1 cellular context compared by ENCODE assay signal in genomic region chr22:49785841-49786451, GRCh38.
TF ChIP-seq lines count a peak whose summit lies in the region.

No MANE protein-coding gene starts in this region.

TF ChIP-seq in K562, 482 proteins besides CTCF, POLR2A, EP300 and RAD21:
- TF ChIP-seq MNT (conservative IDR thresholded peaks at IDR 0.05) (peak in 1 of 2 experiments; percentile 49; a peak in 2 of 4 replicates), TCF3 (CRISPR knock-in tag; IDR thresholded peaks at IDR 0.05) (peak; percentile 73), PATZ1 (CRISPR knock-in tag; IDR thresholded peaks at IDR 0.05; ENCODE audit: borderline replicate concordance) (no peak), BHLHE40 (IDR thresholded peaks at IDR 0.05; ENCODE audit: low read length) (peak; percentile 51; the same call in 1 of the 2 replicates), ARID1B (IDR thresholded peaks at IDR 0.05) (0 out of 2 replicates have a peak, but pooled peaks have one; percentile 48), CBFA2T3 (IDR thresholded peaks at IDR 0.05) (peak; percentile 61), PREB (CRISPR knock-in tag; IDR thresholded peaks at IDR 0.05) (no peak), HNRNPLL (IDR thresholded peaks at IDR 0.05; ENCODE audit: low read depth, low read length, poor library complexity, severe bottlenecking) (peak; percentile 30), CBFA2T2 (conservative IDR thresholded peaks at IDR 0.05) (peak; percentile 22; the same call in 1 of the 2 replicates), ESRRA (IDR thresholded peaks at IDR 0.05; ENCODE audit: borderline replicate concordance, low read depth) (no peak), KDM4B (IDR thresholded peaks at IDR 0.05; ENCODE audit: borderline replicate concordance in 2 of 2, low read depth in 1 of 2) (no peak), SIN3A (IDR thresholded peaks at IDR 0.05; ENCODE audit: borderline replicate concordance in 2 of 2, control insufficient read depth in 1 of 2, low read depth in 2 of 2, low read length in 2 of 2) (peak in 1 of 2 experiments; percentile 47; a peak in 1 of 4 replicates), ATF3 (IDR thresholded peaks at IDR 0.05) (no peak), ATF3 (CRISPR knock-in tag; conservative IDR thresholded peaks at IDR 0.05) (no peak), HDAC1 (IDR thresholded peaks at IDR 0.05) (peak in 1 of 2 experiments; percentile 48; a peak in 1 of 4 replicates), HCFC1 (IDR thresholded peaks at IDR 0.05; ENCODE audit: low read depth, low read length) (no peak), CXXC5 (CRISPR knock-in tag; IDR thresholded peaks at IDR 0.05) (peak; percentile 47), NELFE (IDR thresholded peaks at IDR 0.05; ENCODE audit: insufficient read depth, insufficient read length) (no peak), DPF2 (IDR thresholded peaks at IDR 0.05) (0 out of 2 replicates have a peak, but pooled peaks have one; percentile 27), ARNT (IDR thresholded peaks at IDR 0.05) (peak in 1 of 2 experiments; percentile 100; a peak in 2 of 4 replicates), TAL1 (IDR thresholded peaks at IDR 0.05) (peak; percentile 44; the same call in 1 of the 2 replicates), ZKSCAN1 (IDR thresholded peaks at IDR 0.05; ENCODE audit: low read depth, low read length) (peak; percentile 49; the same call in 1 of the 2 replicates), SRF (CRISPR knock-in tag; IDR thresholded peaks at IDR 0.05) (0 out of 4 replicates have a peak, but pooled peaks of 1 of the 2 experiments have one; percentile 18)
- TF ChIP-seq, protein P1, sequence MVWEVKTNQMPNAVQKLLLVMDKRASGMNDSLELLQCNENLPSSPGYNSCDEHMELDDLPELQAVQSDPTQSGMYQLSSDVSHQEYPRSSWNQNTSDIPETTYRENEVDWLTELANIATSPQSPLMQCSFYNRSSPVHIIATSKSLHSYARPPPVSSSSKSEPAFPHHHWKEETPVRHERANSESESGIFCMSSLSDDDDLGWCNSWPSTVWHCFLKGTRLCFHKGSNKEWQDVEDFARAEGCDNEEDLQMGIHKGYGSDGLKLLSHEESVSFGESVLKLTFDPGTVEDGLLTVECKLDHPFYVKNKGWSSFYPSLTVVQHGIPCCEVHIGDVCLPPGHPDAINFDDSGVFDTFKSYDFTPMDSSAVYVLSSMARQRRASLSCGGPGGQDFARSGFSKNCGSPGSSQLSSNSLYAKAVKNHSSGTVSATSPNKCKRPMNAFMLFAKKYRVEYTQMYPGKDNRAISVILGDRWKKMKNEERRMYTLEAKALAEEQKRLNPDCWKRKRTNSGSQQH (CRISPR knock-in tag; IDR thresholded peaks at IDR 0.05), result no peak
